Comparison of ENCODE assay signal across 22 cellular contexts in the genomic region with DNA sequence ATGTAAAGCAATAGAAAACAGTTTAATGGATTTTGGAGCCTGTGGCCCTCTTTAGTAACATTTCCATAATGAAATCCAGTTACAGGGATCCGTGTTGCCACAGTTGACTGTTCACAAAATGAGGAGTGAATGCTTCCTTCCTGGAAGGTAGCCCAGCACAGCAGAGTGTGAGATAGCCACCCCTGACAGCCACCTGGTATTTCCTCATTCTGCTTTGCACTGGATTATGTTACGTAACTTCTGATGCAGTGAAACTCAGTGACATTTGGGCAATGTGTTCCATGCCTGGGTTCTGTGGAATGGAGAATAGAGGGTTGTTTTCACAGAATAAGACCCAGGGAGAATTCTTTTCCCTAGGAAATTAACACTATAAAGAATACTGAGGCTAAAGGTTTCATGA.
DNase-seq lines count a peak whose midpoint lies in the region; TF ChIP-seq lines count a peak whose summit lies in the region.
"Had no signal": no experiment of that assay in that cellular context is flagged by ENCODE, and none has a peak within 500 bp of the region (broad histone marks: within the 10 kb centered on the region; RNA-seq: fewer than 3 reads in every experiment).

No MANE protein-coding gene starts in this region.

- H3K36me3 Mint-ChIP-seq in chondrocyte (ENCODE audit: low read depth) = no peaks in the 10 kb centered on the region

- H3K9me3 Mint-ChIP-seq in chondrocyte (ENCODE audit: low read depth) = peaks cover 6% of the 10 kb centered on the region
- H3K9me3 Mint-ChIP-seq: H9 had no signal

- H3K4me3 ChIP-seq in thyroid gland (replicated peaks in 1 of 3) (no peak overlapping the region), left ventricle myocardium inferior (no peak overlapping the region)
- H3K4me3 ChIP-seq: A549, GM12878, GM23248, Peyer's patch, SJCRH30 had no signal

- DNase-seq in G401 (ENCODE audit: low spot score) (peak; percentile 95), NCI-H82 treated with DMSO at 0.1 percent for 48 hours (lab: John Stamatoyannopoulos, UW; ENCODE audit: unreplicated experiment) (peak; percentile 37), cerebellum (ENCODE audit: low spot score) (peak; percentile 75), thyroid gland (peak; percentile 19 to 38), chondrocyte (ENCODE audit: low spot score) (no peak), left ventricle myocardium inferior (no peak)
- DNase-seq in stimulated activated CD4-positive, alpha-beta T cell treated with anti-CD3 and anti-CD28 coated beads, Interleukin-2, amount 100 ng/mL, for 24 hours = no peak
- DNase-seq: BE2C, DMS79 treated with DMSO at 0.1 percent for 48 hours, GM23248, H9, HFFc6, KG1, NCI-H1105, NCI-H146, NCI-H2107, NCI-H446 treated with DMSO at 0.1 percent for 48 hours, NCI-H526 treated with DMSO at 0.1 percent for 48 hours, Peyer's patch, SJCRH30 had no signal

- H3K9me3 ChIP-seq in thyroid gland (no peaks in the 10 kb centered on the region), left ventricle myocardium inferior (replicated peaks) (no peaks in the 10 kb centered on the region)
- H3K9me3 ChIP-seq: A549, BE2C, Peyer's patch, SJCRH30 had no signal

- no peaks in the 10 kb centered on the region for H3K27me3 ChIP-seq in thyroid gland
- H3K27me3 ChIP-seq in left ventricle myocardium inferior (ENCODE audit: low read depth) = peaks cover 22% of the 10 kb centered on the region
- H3K27me3 ChIP-seq: BE2C, Peyer's patch, SJCRH30 had no signal

- no peaks in the 10 kb centered on the region for H3K4me1 Mint-ChIP-seq in chondrocyte (ENCODE audit: low read depth)

- H3K27ac ChIP-seq in thyroid gland = no peak overlapping the region
- H3K27ac ChIP-seq in left ventricle myocardium inferior (replicated peaks) = no peak overlapping the region
- H3K27ac ChIP-seq: A549, GM23248, Peyer's patch, SJCRH30 had no signal

- TF ChIP-seq CTCF in thyroid gland (IDR thresholded peaks at IDR 0.05) = no peak
- TF ChIP-seq CTCF in chondrocyte (IDR thresholded peaks at IDR 0.05) = no peak
- no peak for TF ChIP-seq CTCF in left ventricle myocardium inferior (IDR thresholded peaks at IDR 0.05; ENCODE audit: borderline replicate concordance)

- no peak overlapping the region for H3K27ac Mint-ChIP-seq in chondrocyte (ENCODE audit: unreplicated experiment)
- H3K27ac Mint-ChIP-seq: H9, HFFc6 had no signal

- 34 to 37% methylated on average over 2 of the region's 2 CpGs for WGBS in thyroid gland, 2 donors

- no peaks in the 10 kb centered on the region for H3K4me1 ChIP-seq in thyroid gland
- H3K4me1 ChIP-seq in left ventricle myocardium inferior = no peaks in the 10 kb centered on the region
- H3K4me1 ChIP-seq: A549, BE2C, Peyer's patch, SJCRH30 had no signal

- no peak for TF ChIP-seq POLR2A in thyroid gland (IDR thresholded peaks at IDR 0.05)

- in situ Hi-C loops in G401 (cut with HindIII; ENCODE audit: low sequenced_read_pairs) = no loop called here

- no peaks in the 10 kb centered on the region for H3K36me3 ChIP-seq in thyroid gland
- H3K36me3 ChIP-seq in left ventricle myocardium inferior = no peaks in the 10 kb centered on the region
- H3K36me3 ChIP-seq: BE2C, Peyer's patch, SJCRH30 had no signal

- no peak overlapping the region for H3K4me3 Mint-ChIP-seq in chondrocyte (ENCODE audit: unreplicated experiment)
- H3K4me3 Mint-ChIP-seq: H9, HFFc6 had no signal

- no peaks in the 10 kb centered on the region for H3K27me3 Mint-ChIP-seq in chondrocyte (ENCODE audit: low read depth)

- intact Hi-C loops in thyroid gland (cut with DNase I) = no loop called here
- intact Hi-C loops in left ventricle myocardium inferior (cut with micrococcal nuclease) = no loop called here

Comparison
In these comparisons a context has a peak if more than half of its experiments do, and no peak if none do; other contexts are left out.
1. DNase-seq: peak in G401 (single experiment), NCI-H82 treated with DMSO at 0.1 percent for 48 hours (single experiment), cerebellum (single experiment) and thyroid gland (2 of 2); none in stimulated activated CD4-positive, alpha-beta T cell treated with anti-CD3 and anti-CD28 coated beads, Interleukin-2, amount 100 ng/mL, for 24 hours (0 of 2), chondrocyte (single experiment) and left ventricle myocardium inferior (single experiment).